24 cellular contexts compared by ENCODE assay signal in the genomic region with DNA sequence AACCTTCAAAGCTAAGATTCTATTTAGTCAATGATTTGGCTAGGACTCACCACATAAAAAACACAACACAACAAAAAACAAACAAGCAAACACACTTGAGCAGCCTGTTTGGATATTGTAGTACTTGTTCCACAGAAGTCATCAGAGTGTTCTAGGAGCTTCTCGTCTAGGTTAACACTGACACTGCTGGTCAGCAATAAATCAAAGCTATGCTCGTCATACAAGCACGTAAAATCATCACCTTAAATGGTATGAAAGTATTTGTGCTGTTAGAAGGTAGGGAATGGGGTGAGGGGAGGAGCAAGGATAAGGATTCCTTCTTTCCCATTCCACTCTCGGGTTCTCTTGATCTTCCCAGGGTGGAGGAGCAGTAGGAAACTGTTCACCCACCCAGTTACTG.
"Had no signal": no experiment of that assay in that cellular context is flagged by ENCODE, and none has a peak within 500 bp of the region (broad histone marks: within the 10 kb centered on the region; RNA-seq: fewer than 3 reads in every experiment).

No MANE protein-coding gene starts in this region.

- H3K4me1 ChIP-seq: breast epithelium, foreskin keratinocyte, parathyroid adenoma, psoas muscle, uterus had no signal

- H3K27ac ChIP-seq: breast epithelium, foreskin keratinocyte, heart right ventricle, neural progenitor cell, parathyroid adenoma, psoas muscle, right atrium auricular region, stomach, thyroid gland, uterus had no signal

- H3K9ac ChIP-seq: neural progenitor cell, parathyroid adenoma had no signal

- H3K4me2 ChIP-seq: neural progenitor cell, smooth muscle cell had no signal

- H3K36me3 ChIP-seq: breast epithelium, heart right ventricle, neural progenitor cell, right atrium auricular region, stomach, thyroid gland, uterus had no signal

- H3K4me3 ChIP-seq: breast epithelium, heart right ventricle, neural progenitor cell, psoas muscle, right atrium auricular region, smooth muscle cell, stomach, thyroid gland, uterus had no signal

- H3K79me2 ChIP-seq: parathyroid adenoma had no signal

- H3K9me3 ChIP-seq: breast epithelium, heart right ventricle, psoas muscle, right atrium auricular region, stomach, thyroid gland, uterus had no signal

- H2AFZ ChIP-seq: neural progenitor cell, parathyroid adenoma had no signal

- H3K27me3 ChIP-seq: breast epithelium, foreskin keratinocyte, heart right ventricle, neural progenitor cell, right atrium auricular region, stomach, thyroid gland, uterus had no signal

- DNase-seq: activated CD8-positive, alpha-beta T cell treated with anti-CD3 and anti-CD28 coated beads, Interleukin-2, amount 10 ng/mL, durations not matched to agents 7 days and 5 days; activated naive CD4-positive, alpha-beta T cell; activated T-cell treated with anti-CD3 and anti-CD28 coated beads for 4 hours; activated T-cell treated with anti-CD3 and anti-CD28 coated beads, Interleukin-2, amount 50 U/mL, for 72 hours; central memory CD4-positive, alpha-beta T cell; endodermal cell; heart right ventricle; natural killer cell; occipital lobe; psoas muscle; stimulated activated CD4-positive, alpha-beta T cell treated with anti-CD3 and anti-CD28 coated beads, Interleukin-1b, Interleukin-23, amount 100 ng/mL, for 48 hours; stimulated activated CD4-positive, alpha-beta T cell treated with anti-CD3 and anti-CD28 coated beads, Interleukin-4, amount 100 ng/mL, for 4 hours; stimulated activated CD8-positive, alpha-beta memory T cell treated with anti-CD3 and anti-CD28 coated beads, Interleukin-4, amount 100 ng/mL, for 48 hours; stomach; T-helper 17 cell; T1000; thyroid gland; uterus had no signal
